ENCODE assay signal across 9 cellular contexts in genomic region chr18:32530947-32531651, GRCh38.
DNase-seq lines count a peak whose midpoint lies in the region; ATAC-seq and TF ChIP-seq lines count a peak whose summit lies in the region.
"Had no signal": no experiment of that assay in that cellular context is flagged by ENCODE, and none has a peak within 500 bp of the region (broad histone marks: within the 10 kb centered on the region; RNA-seq: fewer than 3 reads in every experiment).

No MANE protein-coding gene starts in this region.

- TF ChIP-seq CTCF in LNCaP clone FGC (IDR thresholded peaks at IDR 0.05; ENCODE audit: control insufficient read depth, extremely low read depth, insufficient read depth) (no peak), mammary epithelial cell (conservative IDR thresholded peaks at IDR 0.05 in 1 of 2, IDR thresholded peaks at IDR 0.05 in 1 of 2; ENCODE audit: extremely low read depth in 1 of 2, insufficient read depth in 1 of 2, low read depth in 1 of 2, low read length in 2 of 2) (no peak)

- H3K36me3 ChIP-seq in mammary epithelial cell (ENCODE audit: insufficient read depth, low read length) (no peaks in the 10 kb centered on the region), MG63 (no peaks in the 10 kb centered on the region)

- intact Hi-C loops in mammary epithelial cell (cut with micrococcal nuclease): loop anchor here (5.0 kb wide), 1 partner anchor 59 kb away; the partner anchor contains the start of gene GAREM1

- no peaks in the 10 kb centered on the region for H4K20me1 ChIP-seq in mammary epithelial cell (ENCODE audit: insufficient read depth, low read length)

- peak; percentile 21 for DNase-seq in LNCaP clone FGC (ENCODE audit: low read depth)
- DNase-seq in mammary epithelial cell: peak; percentile 95
- no peak for DNase-seq in NCI-H2227 (lab: John Stamatoyannopoulos, UW; ENCODE audit: unreplicated experiment)
- no peak for DNase-seq in globus pallidus (ENCODE audit: low spot score)
- DNase-seq in MG63: no peak
- DNase-seq in stimulated activated CD4-positive, alpha-beta T cell treated with anti-CD3 and anti-CD28 coated beads, Interleukin-4, amount 100 ng/mL, for 4 hours: no peak

- H3K9ac ChIP-seq in mammary epithelial cell (ENCODE audit: insufficient read depth, low read length): no peak overlapping the region

- dilution Hi-C loops in mammary epithelial cell (cut with HindIII; ENCODE audit: low sequenced_read_pairs): no loop called here

- H3K79me2 ChIP-seq in mammary epithelial cell (ENCODE audit: insufficient read depth, low read length): no peaks in the 10 kb centered on the region

- peak overlapping the region; percentile 19 for H3K27ac ChIP-seq in mammary epithelial cell (ENCODE audit: insufficient read depth, low read depth, low read length)

- peak overlapping the region; percentile 56 for H3K4me2 ChIP-seq in mammary epithelial cell (ENCODE audit: insufficient read depth, low read depth, low read length)

- H3K27me3 ChIP-seq in mammary epithelial cell (ENCODE audit: insufficient read depth, low read length) (no peaks in the 10 kb centered on the region), MG63 (no peaks in the 10 kb centered on the region)

- H3K4me3 ChIP-seq in LNCaP clone FGC (ENCODE audit: low read depth, low read length): no peak overlapping the region
- H3K4me3 ChIP-seq in mammary epithelial cell (replicated peaks in 1 of 3; ENCODE audit: insufficient read depth in 1 of 3, low read depth in 2 of 3, low read length in 3 of 3): no peak overlapping the region
- no peak overlapping the region for H3K4me3 ChIP-seq in MG63

- H2AFZ ChIP-seq in mammary epithelial cell (ENCODE audit: low read depth, low read length): no peak overlapping the region

- CTCF ChIA-PET in mammary epithelial cell (lab: Charles Lee; ENCODE audit: low non-redundant PET): no interaction called here

- H3K9me3 ChIP-seq in mammary epithelial cell (replicated peaks; ENCODE audit: insufficient read depth, low read length): no peaks in the 10 kb centered on the region
- H3K9me3 ChIP-seq in MG63: no peaks in the 10 kb centered on the region

- ATAC-seq in GM18517 (IDR thresholded peaks at IDR 0.05; ENCODE audit: unreplicated experiment) (peak; percentile 73), GM21825 (IDR thresholded peaks at IDR 0.05; ENCODE audit: unreplicated experiment) (peak; percentile 76)
- ATAC-seq: Panc1 had no signal

- no TSS peak for BruUV-seq in mammary epithelial cell (replicated peaks; lab: Mats Ljungman, UMichigan)

- peaks cover 22% of the 10 kb centered on the region for H3K4me1 ChIP-seq in mammary epithelial cell (ENCODE audit: insufficient read depth, low read length)

- 33% methylated on average over 3 of the region's 3 CpGs for WGBS in mammary epithelial cell (ENCODE audit: low coverage, missing lambda C conversion rate)

- in situ Hi-C loops in mammary epithelial cell (cut with MboI; ENCODE audit: low sequenced_read_pairs in 2 of 2): no loop called here

Comparison
In these comparisons a context has a peak if more than half of its experiments do, and no peak if none do; other contexts are left out.
1. DNase-seq: peak in LNCaP clone FGC (single experiment) and mammary epithelial cell (single experiment); none in NCI-H2227 (single experiment), globus pallidus (single experiment), MG63 (single experiment) and stimulated activated CD4-positive, alpha-beta T cell treated with anti-CD3 and anti-CD28 coated beads, Interleukin-4, amount 100 ng/mL, for 4 hours (0 of 2).